ENCODE assay signal across 24 cellular contexts in the genomic region with DNA sequence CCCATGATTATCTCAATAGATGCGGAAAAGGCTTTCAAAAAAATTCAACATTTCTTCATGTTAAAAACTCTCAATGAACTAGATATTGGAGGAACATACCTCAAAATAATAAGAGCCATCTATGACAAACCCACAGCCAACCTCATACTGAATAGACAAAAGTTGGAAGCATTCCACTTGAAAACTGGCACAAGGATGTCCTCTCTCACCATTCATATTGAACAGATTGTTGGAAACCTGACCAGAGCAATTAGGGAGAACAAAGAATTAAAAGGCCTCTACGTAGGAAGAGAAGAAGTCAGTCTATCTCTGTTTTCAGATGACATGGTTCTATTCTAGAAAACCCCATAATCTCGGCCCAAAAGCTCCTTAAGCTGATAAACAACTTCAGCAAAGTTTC.
"Had no signal": no experiment of that assay in that cellular context is flagged by ENCODE, and none has a peak within 500 bp of the region (broad histone marks: within the 10 kb centered on the region; RNA-seq: fewer than 3 reads in every experiment).

No MANE protein-coding gene starts in this region.

- ATAC-seq: natural killer cell; psoas muscle; right cardiac atrium; right lobe of liver; stimulated activated effector memory CD8-positive, alpha-beta T cell treated with anti-CD3 and anti-CD28 coated beads, Interleukin-12 subunit alpha, Interleukin-12 subunit beta, amount 100 ng/mL, for 72 hours; stimulated activated naive B cell treated with anti-CD40 and anti-IgM and Interleukin-4, amounts not matched to agents 10 μg/mL and 1 μg/mL and 100 μg/mL, for 72 hours had no signal

- H3K36me3 ChIP-seq: neural progenitor cell, ovary, right lobe of liver, sigmoid colon, stomach, thoracic aorta, thyroid gland, tibial nerve, upper lobe of left lung, vagina had no signal

- H3K9me3 ChIP-seq: ovary, right lobe of liver, thoracic aorta, thyroid gland, vagina had no signal

- H3K27ac ChIP-seq: neural progenitor cell, ovary, parathyroid adenoma, psoas muscle, right lobe of liver, sigmoid colon, stomach, thoracic aorta, thyroid gland, tibial nerve, upper lobe of left lung, vagina had no signal

- H3K27me3 ChIP-seq: neural progenitor cell, ovary, right lobe of liver, sigmoid colon, stomach, thyroid gland, tibial nerve, upper lobe of left lung, vagina had no signal

- DNase-seq: natural killer cell; occipital lobe; ovary; posterior cingulate gyrus; psoas muscle; right cardiac atrium; right lobe of liver; sigmoid colon; small intestine; stimulated activated CD4-positive, alpha-beta T cell treated with anti-CD3 and anti-CD28 coated beads, Interleukin-15, amount 100 ng/mL, for 24 hours; stimulated activated CD4-positive, alpha-beta T cell treated with anti-CD3 and anti-CD28 coated beads, Interleukin-2, amount 100 ng/mL, for 24 hours; stimulated activated CD4-positive, alpha-beta T cell treated with anti-CD3 and anti-CD28 coated beads, Interleukin-2, amount 100 ng/mL, for 48 hours; stimulated activated CD4-positive, alpha-beta T cell treated with anti-CD3 and anti-CD28 coated beads, Interleukin-4, amount 100 ng/mL, for 24 hours; stimulated activated naive B cell treated with anti-CD40 and anti-IgM and Interleukin-4, amounts not matched to agents 10 μg/mL and 1 μg/mL and 100 μg/mL, for 72 hours; stimulated activated naive CD4-positive, alpha-beta T cell treated with Interleukin-2 at 50 U/mL for 16 hours; stomach; thyroid gland; upper lobe of left lung had no signal

- H3K4me3 ChIP-seq: neural progenitor cell, ovary, psoas muscle, right lobe of liver, sigmoid colon, stomach, thoracic aorta, thyroid gland, tibial nerve, upper lobe of left lung, vagina had no signal
